ENCODE assay signal across 8 cellular contexts in the genomic region with DNA sequence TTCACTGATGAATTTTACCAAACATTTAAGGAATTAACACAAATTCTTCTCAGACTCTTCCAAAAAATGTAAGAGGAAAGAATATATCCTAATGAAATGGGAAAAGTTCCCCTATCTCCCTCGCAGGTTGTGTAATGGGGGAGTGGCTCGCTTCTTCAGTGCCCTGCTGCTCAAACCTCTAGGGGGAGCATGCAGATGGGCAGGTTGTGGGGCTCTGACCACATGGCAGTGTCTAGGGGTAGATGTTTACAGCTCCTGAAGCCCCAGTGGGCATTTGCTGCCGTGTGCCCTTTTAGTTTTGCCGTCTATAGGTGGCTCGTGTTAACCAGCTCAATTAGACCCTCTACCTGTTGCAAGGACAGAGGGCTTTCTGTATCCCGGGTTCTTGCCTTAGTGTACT.
DNase-seq lines count a peak whose midpoint lies in the region; ATAC-seq and TF ChIP-seq lines count a peak whose summit lies in the region.
"Not testable (repeated sequence)": the region's sequence is repeated elsewhere in the genome, so short reads cannot be mapped to it uniquely, and the experiment has no call there.

No MANE protein-coding gene starts in this region.

- not testable (repeated sequence) for H3K27me3 ChIP-seq in HCT116 (ENCODE audit: insufficient read depth, low read length); OCI-LY1 (ENCODE audit: insufficient read depth, low read length); endodermal cell (ENCODE audit: control insufficient read depth, insufficient read depth, low read length, poor library complexity, severe bottlenecking); cardiac muscle cell; neural progenitor cell

- WGBS in endodermal cell (ENCODE audit: insufficient coverage in 1 of 2, insufficient read length in 1 of 2), 2 experiments: 87 to 90% methylated on average over 3 to 6 of the region's 6 CpGs

- H3K4me3 ChIP-seq in HCT116 (replicated peaks in 1 of 2; ENCODE audit: low read depth in 1 of 2, low read length in 2 of 2); NB4 (ENCODE audit: low read depth, low read length); OCI-LY1 (ENCODE audit: low read depth, low read length, poor library complexity, severe bottlenecking); endodermal cell (ENCODE audit: low read length); cardiac muscle cell; neural progenitor cell: not testable (repeated sequence)

- peak; percentile 74 for ATAC-seq in HCT116
- peak; percentile 83 for ATAC-seq in WTC11

- POLR2A ChIA-PET in HCT116 (lab: Charles Lee); WTC11 (lab: Charles Lee): not testable (repeated sequence)

- H3K36me3 ChIP-seq in HCT116 (ENCODE audit: control insufficient read depth in 1 of 2, insufficient read depth in 2 of 2, low read length in 2 of 2); OCI-LY1 (ENCODE audit: insufficient read depth, low read length); endodermal cell (ENCODE audit: control insufficient read depth, insufficient read depth, low read length); cardiac muscle cell; neural progenitor cell: not testable (repeated sequence)

- H2AFZ ChIP-seq in HCT116 (ENCODE audit: low read depth, low read length, poor library complexity, severe bottlenecking); OCI-LY1 (ENCODE audit: low read length); neural progenitor cell (replicated peaks): not testable (repeated sequence)

- TF ChIP-seq CTCF in HCT116 (IDR thresholded peaks at IDR 0.05 in 2 of 3, conservative IDR thresholded peaks at IDR 0.05 in 1 of 3; ENCODE audit: borderline replicate concordance in 1 of 3, insufficient read depth in 1 of 3, low read depth in 2 of 3, low read length in 2 of 3): peak in 2 of 3 experiments; percentile 46 to 55; a peak in 4 of 6 replicates
- not testable (repeated sequence) for TF ChIP-seq CTCF in NB4 (IDR thresholded peaks at IDR 0.05; ENCODE audit: low read depth, low read length); WTC11 (IDR thresholded peaks at IDR 0.05)
- peak; percentile 30; the same call in 1 of the 2 replicates for TF ChIP-seq CTCF in OCI-LY1 (IDR thresholded peaks at IDR 0.05; ENCODE audit: low read length)
- TF ChIP-seq CTCF in endodermal cell (conservative IDR thresholded peaks at IDR 0.05): peak; percentile 81
- peak; percentile 4 for TF ChIP-seq CTCF in cardiac muscle cell (IDR thresholded peaks at IDR 0.05; ENCODE audit: low read depth, low read length)
- TF ChIP-seq CTCF in neural progenitor cell (IDR thresholded peaks at IDR 0.05): peak; percentile 54

- intact Hi-C loops in HCT116 (cut with micrococcal nuclease): not testable (repeated sequence)

- DNase-seq in ELF-1 (ENCODE audit: low read depth, low spot score) (peak; percentile 31), NB4 (ENCODE audit: low read depth) (peak; percentile 11), WTC11 (ENCODE audit: low spot score) (peak; percentile 48), endodermal cell (peak; percentile 76), neural progenitor cell (ENCODE audit: low spot score) (peak; percentile 20)
- not testable (repeated sequence) for DNase-seq in HCT116 (ENCODE audit: low read depth, low spot score); cardiac muscle cell (ENCODE audit: low read depth in 1 of 2, low spot score in 1 of 2)

- not testable (repeated sequence) for H3K4me2 ChIP-seq in HCT116 (ENCODE audit: low read length); OCI-LY1 (ENCODE audit: low read length); neural progenitor cell

- H3K27ac ChIP-seq in HCT116 (ENCODE audit: low read depth, low read length); OCI-LY1 (ENCODE audit: low read depth, low read length, poor library complexity, severe bottlenecking); endodermal cell (ENCODE audit: low read depth, low read length); cardiac muscle cell; neural progenitor cell: not testable (repeated sequence)

- not testable (repeated sequence) for H3K27ac Mint-ChIP-seq in WTC11, neural progenitor cell
- H3K27ac Mint-ChIP-seq in endodermal cell: peak overlapping the region; percentile 44

- not testable (repeated sequence) for H3K9me3 Mint-ChIP-seq in WTC11, endodermal cell, neural progenitor cell

- not testable (repeated sequence) for H3K27me3 Mint-ChIP-seq in WTC11 (ENCODE audit: low read depth); endodermal cell (ENCODE audit: insufficient read depth); neural progenitor cell (ENCODE audit: insufficient read depth, low read depth)

- CTCF ChIA-PET in HCT116 (lab: Charles Lee): not testable (repeated sequence)
- CTCF ChIA-PET in WTC11 (lab: Charles Lee): interaction anchor here (0.8 to 1.4 kb wide), 4 partner anchors 9 to 223 kb away, joined by 3 to 4 read pairs (median 3); no protein-coding TSS in a partner anchor

- not testable (repeated sequence) for H3K79me2 ChIP-seq in HCT116 (ENCODE audit: insufficient read depth, low read length); OCI-LY1 (ENCODE audit: insufficient read depth, low read length); neural progenitor cell (ENCODE audit: low read depth)

- H3K9me3 ChIP-seq in HCT116 (ENCODE audit: control insufficient read depth in 1 of 2, insufficient read depth in 1 of 2, low read depth in 1 of 2, low read length in 2 of 2); OCI-LY1 (ENCODE audit: low read length); endodermal cell (ENCODE audit: control insufficient read depth, low read length); cardiac muscle cell (ENCODE audit: low read depth); neural progenitor cell (ENCODE audit: low read depth): not testable (repeated sequence)

- H3K9ac ChIP-seq in HCT116 (ENCODE audit: low read length); OCI-LY1 (ENCODE audit: low read length); endodermal cell (ENCODE audit: extremely low read depth, low read length, poor library complexity, severe bottlenecking); neural progenitor cell: not testable (repeated sequence)

- RAD21 ChIA-PET in HCT116 (lab: Charles Lee; ENCODE audit: low non-redundant PET in 1 of 2, low total read pairs in 2 of 2, uncharacterized antibody in 2 of 2, unreplicated experiment in 2 of 2): not testable (repeated sequence)

- TF ChIP-seq RAD21 in HCT116 (IDR thresholded peaks at IDR 0.05; ENCODE audit: low read depth): not testable (repeated sequence)

- H3K4me3 Mint-ChIP-seq in WTC11, endodermal cell, neural progenitor cell: not testable (repeated sequence)

- not testable (repeated sequence) for H3F3A ChIP-seq in OCI-LY1 (ENCODE audit: insufficient read depth, low read length); neural progenitor cell (ENCODE audit: low read depth)

- H4K20me1 ChIP-seq in HCT116 (ENCODE audit: insufficient read depth); OCI-LY1 (ENCODE audit: insufficient read depth, low read length); neural progenitor cell (ENCODE audit: low read depth): not testable (repeated sequence)

- H3K4me1 ChIP-seq in HCT116 (ENCODE audit: control insufficient read depth in 1 of 2, insufficient read depth in 2 of 2, low read length in 2 of 2); OCI-LY1 (ENCODE audit: insufficient read depth, low read length, severe bottlenecking); endodermal cell (ENCODE audit: control insufficient read depth, insufficient read depth, low read length); cardiac muscle cell (ENCODE audit: low read depth); neural progenitor cell: not testable (repeated sequence)

- BruUV-seq in HCT116 (replicated peaks; lab: Mats Ljungman, UMichigan): not testable (repeated sequence)

- not testable (repeated sequence) for H3K9me2 ChIP-seq in HCT116 (ENCODE audit: insufficient read depth); OCI-LY1 (ENCODE audit: low read depth, low read length)

- TF ChIP-seq POLR2A in HCT116 (IDR thresholded peaks at IDR 0.05; ENCODE audit: borderline replicate concordance, extremely low read depth, insufficient read depth, insufficient read length); NB4 (IDR thresholded peaks at IDR 0.05; ENCODE audit: extremely low read depth, insufficient read length): not testable (repeated sequence)

- H3K4me1 Mint-ChIP-seq in WTC11: peaks cover 34% of the 10 kb centered on the region
- peaks cover 16% of the 10 kb centered on the region for H3K4me1 Mint-ChIP-seq in endodermal cell
- H3K4me1 Mint-ChIP-seq in neural progenitor cell: not testable (repeated sequence)

- not testable (repeated sequence) for H3K36me3 Mint-ChIP-seq in WTC11; endodermal cell (ENCODE audit: low read depth); neural progenitor cell

TF ChIP-seq in WTC11, 78 proteins besides CTCF, POLR2A, EP300 and RAD21:
- TF ChIP-seq, protein P1, sequence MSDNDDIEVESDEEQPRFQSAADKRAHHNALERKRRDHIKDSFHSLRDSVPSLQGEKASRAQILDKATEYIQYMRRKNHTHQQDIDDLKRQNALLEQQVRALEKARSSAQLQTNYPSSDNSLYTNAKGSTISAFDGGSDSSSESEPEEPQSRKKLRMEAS (CRISPR knock-in tag; IDR thresholded peaks at IDR 0.05): peak; percentile 57; the same call in 1 of the 2 replicates
